Comparison of ENCODE assay signal across 14 cellular contexts in genomic region chr20:44750081-44750805, GRCh38. TPM values are rescaled to one million over a fixed set of nuclear protein-coding genes. Genes with fewer than 3 reads are reported as not detected.
DNase-seq lines count a peak whose midpoint lies in the region; ATAC-seq, FAIRE-seq and TF ChIP-seq lines count a peak whose summit lies in the region.
"Had no signal": no experiment of that assay in that cellular context is flagged by ENCODE, and none has a peak within 500 bp of the region (broad histone marks: within the 10 kb centered on the region; RNA-seq: fewer than 3 reads in every experiment).

No MANE protein-coding gene starts in this region.

- H3K36me3 Mint-ChIP-seq in neural crest cell (ENCODE audit: low read depth) = no peaks in the 10 kb centered on the region

- H3K4me3 ChIP-seq in AG10803 (ENCODE audit: low read length) = no peak overlapping the region
- H3K4me3 ChIP-seq in GM12878 = no peak overlapping the region
- no peak overlapping the region for H3K4me3 ChIP-seq in Peyer's patch

- WGBS in GM12878 (ENCODE audit: insufficient coverage, insufficient replicate concordance, low lambda C conversion rate, missing lambda C conversion rate) = 51% methylated on average over 46 of the region's 73 CpGs

- no peak overlapping the region for H3K9ac ChIP-seq in GM12878 (ENCODE audit: control insufficient read depth, insufficient read depth, low read length)

- peak; percentile 29; the same call in 1 of the 3 replicates for ATAC-seq in GM12878
- ATAC-seq: activated CD8-positive, alpha-beta T cell treated with anti-CD3 and anti-CD28 coated beads for 36 hours; right cardiac atrium had no signal

- TF ChIP-seq CTCF in AG10803 (conservative IDR thresholded peaks at IDR 0.05; ENCODE audit: low read length) (peak; percentile 25; the same call in 1 of the 2 replicates), GM10266 (IDR thresholded peaks at IDR 0.05; ENCODE audit: control insufficient read depth, insufficient read depth, low read depth, missing control alignments) (peak; percentile 19), GM12878 (IDR thresholded peaks at IDR 0.05 in 2 of 3, conservative IDR thresholded peaks at IDR 0.05 in 1 of 3; ENCODE audit: control insufficient read depth in 2 of 3, extremely low read depth in 1 of 3, insufficient read depth in 1 of 3, low read depth in 3 of 3, low read length in 3 of 3) (peak in 1 of 3 experiments; percentile 3; a peak in 1 of 6 replicates), neural crest cell (conservative IDR thresholded peaks at IDR 0.05) (peak; percentile 30), Peyer's patch (IDR thresholded peaks at IDR 0.05) (peak in 2 of 6 experiments; percentile 23 to 30)

- no peak for FAIRE-seq in GM12878 (lab: Jason Lieb, UNC)

- no peak overlapping the region for H3K4me2 ChIP-seq in GM12878 (ENCODE audit: control insufficient read depth, insufficient read depth)

- no peak overlapping the region for H3K4me3 Mint-ChIP-seq in neural crest cell
- H3K4me3 Mint-ChIP-seq: activated CD8-positive, alpha-beta T cell treated with anti-CD3 and anti-CD28 coated beads for 36 hours had no signal

- TF ChIP-seq RAD21 in GM12878 (IDR thresholded peaks at IDR 0.05; ENCODE audit: insufficient read depth, low read depth, low read length) = no peak

- RAD21 ChIA-PET in GM12878 (lab: Charles Lee; ENCODE audit: unreplicated experiment) = no interaction called here

- H3K4me1 ChIP-seq in GM12878 (ENCODE audit: control insufficient read depth, insufficient read depth, low read length) (no peaks in the 10 kb centered on the region), Peyer's patch (peaks cover 0 to 17% (median 4%) of the 10 kb centered on the region in 4 donors)

- H3K27ac Mint-ChIP-seq in neural crest cell (ENCODE audit: unreplicated experiment) = no peak overlapping the region
- H3K27ac Mint-ChIP-seq: activated CD8-positive, alpha-beta T cell treated with anti-CD3 and anti-CD28 coated beads for 36 hours had no signal

- H3K27me3 ChIP-seq in GM12878 (replicated peaks in 1 of 2; ENCODE audit: control insufficient read depth in 2 of 2, insufficient read depth in 2 of 2, low read length in 1 of 2) (peaks cover 11 to 12% of the 10 kb centered on the region in 2 experiments), Peyer's patch (no peaks in the 10 kb centered on the region)

- intact Hi-C loops in GM12878 (cut with micrococcal nuclease; ENCODE audit: unreplicated experiment) = no loop called here

- H3K79me2 ChIP-seq in GM12878 (ENCODE audit: control insufficient read depth, insufficient read depth, low read length) = no peaks in the 10 kb centered on the region

- no peak for TF ChIP-seq POLR2A in GM12878 (IDR thresholded peaks at IDR 0.05; ENCODE audit: low read depth, low read length)
- TF ChIP-seq POLR2A in Peyer's patch (IDR thresholded peaks at IDR 0.05) = no peak

- DNase-seq in AG10803 (ENCODE audit: low read depth) (no peak), GM10266 (ENCODE audit: extremely low spot score) (no peak), GM12878 (ENCODE audit: low read depth, low spot score) (no peak), neural crest cell (ENCODE audit: low read depth, low spot score) (no peak), CD1c-positive myeloid dendritic cell (ENCODE audit: extremely low spot score) (no peak), Peyer's patch (no peak), NCI-H2171 treated with DMSO at 0.1 percent for 48 hours (lab: John Stamatoyannopoulos, UW) (no peak)
- no peak for DNase-seq in activated CD4-positive, CD25-positive, alpha-beta regulatory T cell treated with anti-CD3 and anti-CD28 coated beads, Interleukin-2, amount 50 U/mL, for 72 hours
- DNase-seq: activated CD8-positive, alpha-beta T cell treated with anti-CD3 and anti-CD28 coated beads for 36 hours; activated gamma-delta T cell treated with Interleukin-2 at 50 U/mL for 16 hours; cerebellar nuclear complex; DMS53 had no signal

- peaks cover 38% of the 10 kb centered on the region for H3K27me3 Mint-ChIP-seq in neural crest cell (ENCODE audit: low read depth)

- in situ Hi-C loops in GM12878 (cut with MboI) = no loop called here

- CTCF ChIA-PET in GM12878 (lab: Yijun Ruan, JAX) = interaction anchor here (0.7 to 1.3 kb wide), 4 partner anchors 12 to 116 kb away, joined by 3 to 5 read pairs (median 4); no protein-coding TSS in a partner anchor

- no peaks in the 10 kb centered on the region; the same call in 1 of the 2 replicates for H4K20me1 ChIP-seq in GM12878 (ENCODE audit: control insufficient read depth, insufficient read depth)

- H2AFZ ChIP-seq in GM12878 (ENCODE audit: control insufficient read depth, low read depth, low read length) = no peak overlapping the region

- H3K4me1 Mint-ChIP-seq in neural crest cell = peaks cover 3% of the 10 kb centered on the region

- H3K9me3 Mint-ChIP-seq in neural crest cell = no peaks in the 10 kb centered on the region
- H3K9me3 Mint-ChIP-seq: activated CD8-positive, alpha-beta T cell treated with anti-CD3 and anti-CD28 coated beads for 36 hours had no signal

- SMC1A ChIA-PET in GM12878 (lab: Charles Lee; ENCODE audit: uncharacterized antibody, unreplicated experiment) = interaction anchor here (0.8 kb wide), 1 partner anchor 117 kb away, joined by 3 read pairs; no protein-coding TSS in a partner anchor

- BruUV-seq in GM12878 (replicated peaks; lab: Mats Ljungman, UMichigan) = no TSS peak

- H3K9me3 ChIP-seq in GM12878 (replicated peaks; ENCODE audit: control insufficient read depth, insufficient read depth, low read length) (no peaks in the 10 kb centered on the region), Peyer's patch (no peaks in the 10 kb centered on the region)

- H3K27ac ChIP-seq in GM12878 (ENCODE audit: control insufficient read depth, insufficient read depth) (no peak overlapping the region), Peyer's patch (no peak overlapping the region)

- TF ChIP-seq EP300 in GM12878 (IDR thresholded peaks at IDR 0.05; ENCODE audit: borderline replicate concordance in 1 of 2, control insufficient read depth in 1 of 2, low read depth in 2 of 2, low read length in 2 of 2) = no peak

- no peaks in the 10 kb centered on the region for H3K36me3 ChIP-seq in GM12878 (ENCODE audit: control insufficient read depth in 2 of 2, insufficient read depth in 2 of 2, low read length in 1 of 2)
- H3K36me3 ChIP-seq in Peyer's patch = no peaks in the 10 kb centered on the region

- POLR2A ChIA-PET in GM12878 (lab: Charles Lee) = no interaction called here

TF ChIP-seq in GM12878, 131 proteins besides CTCF, POLR2A, EP300 and RAD21 (continues in another document):
- no peak for TF ChIP-seq ZNF24 (IDR thresholded peaks at IDR 0.05)
- no peak for TF ChIP-seq NFXL1 (IDR thresholded peaks at IDR 0.05; ENCODE audit: borderline replicate concordance)
- TF ChIP-seq KLF5 (IDR thresholded peaks at IDR 0.05; ENCODE audit: partially characterized antibody) = no peak
- TF ChIP-seq RCOR1 (conservative IDR thresholded peaks at IDR 0.05; ENCODE audit: low read depth, low read length) = no peak
- no peak for TF ChIP-seq MLLT1 (IDR thresholded peaks at IDR 0.05)

RNA-seq across cellular contexts. Expression of gene KCNK15, which starts 4.6 kb away (rescaled TPM):
- total RNA-seq in GM12878 (2013; cell fraction: nucleolus; rRNA removed) = not detected in 2 replicates
- total RNA-seq in GM12878 (2014; rRNA removed) = not detected in 2 replicates
- not detected in 2 replicates for total RNA-seq in GM12878 (2014; rRNA removed; fragmentation: Illumina TruSeq; extraction: Trizol)
- not detected in 2 replicates for total RNA-seq in GM12878 (2021)
- polyA plus RNA-seq in GM12878 (2011; ENCODE audit: low read depth) = not detected
- not detected in 2 replicates for polyA plus RNA-seq in GM12878 (2011; rRNA removed)
- polyA plus RNA-seq in GM12878 (2011; cell fraction: cytosol; rRNA removed) = not detected in 2 replicates
- not detected in 2 replicates for polyA plus RNA-seq in GM12878 (2011; cell fraction: nucleus; rRNA removed)
- polyA plus RNA-seq in GM12878 (2012) = not detected in 2 replicates
- not detected in 2 replicates for polyA plus RNA-seq in GM12878 (2014; fragmentation: Illumina TruSeq; extraction: Trizol)
- not detected for polyA plus RNA-seq in GM12878 (2014; fragmentation: Nextera tagmentation; extraction: Ambion mirVana)
- polyA plus RNA-seq in GM12878 (2014; rRNA removed) = not detected in 2 replicates
- not detected for polyA plus RNA-seq in GM12878 (2016; fragmentation: Nextera tagmentation; extraction: Ambion mirVana)
- polyA minus RNA-seq in GM12878 (2011; rRNA and poly(A)+ RNA removed) = not detected in 2 replicates
- polyA minus RNA-seq in GM12878 (2011; cell fraction: cytosol; rRNA and poly(A)+ RNA removed) = 0.94 TPM in 2 replicates
- polyA minus RNA-seq in GM12878 (2011; cell fraction: nucleus; rRNA and poly(A)+ RNA removed) = 0.12 and 0.19 TPM in 2 replicates
- not detected in 2 replicates for total RNA-seq in neural crest cell
- total RNA-seq in Peyer's patch = under 1 TPM in 1 of 4 donors, not detected in 3; 0.54 TPM
- total RNA-seq: temporal lobe had no signal

RNA-seq across cellular contexts. Expression of gene CCN5, which starts 35.1 kb away (rescaled TPM):
- total RNA-seq in GM12878 (2013; cell fraction: nucleolus; rRNA removed) = not detected in 2 replicates
- total RNA-seq in GM12878 (2014; rRNA removed) (not detected in 2 replicates), GM12878 (2014; rRNA removed; fragmentation: Illumina TruSeq; extraction: Trizol) (not detected in 2 replicates), GM12878 (2021) (0.15 TPM in 1 of 2 replicates, not detected in the other), neural crest cell (not detected in 2 replicates), Peyer's patch (10 to 100 TPM in 2 of 4 donors, 1 to 10 TPM in 2; 5.8 to 32.2 (median 11.2) TPM)
- not detected for polyA plus RNA-seq in GM12878 (2011; ENCODE audit: low read depth)
- polyA plus RNA-seq in GM12878 (2011; rRNA removed) (not detected in 2 replicates), GM12878 (2014; fragmentation: Illumina TruSeq; extraction: Trizol) (not detected in 2 replicates), GM12878 (2014; fragmentation: Nextera tagmentation; extraction: Ambion mirVana) (not detected), GM12878 (2014; rRNA removed) (not detected in 2 replicates), GM12878 (2016; fragmentation: Nextera tagmentation; extraction: Ambion mirVana) (under 1 TPM in 1 of 2 experiments, not detected in 1; 0.14 TPM)
- polyA plus RNA-seq in GM12878 (2011; cell fraction: cytosol; rRNA removed) = not detected in 2 replicates
- polyA plus RNA-seq in GM12878 (2011; cell fraction: nucleus; rRNA removed) = not detected in 2 replicates
- polyA plus RNA-seq in GM12878 (2012) = 0.06 TPM in 1 of 2 replicates, not detected in the other
- polyA minus RNA-seq in GM12878 (2011; rRNA and poly(A)+ RNA removed) = not detected in 2 replicates
- polyA minus RNA-seq in GM12878 (2011; cell fraction: cytosol; rRNA and poly(A)+ RNA removed) = 6.1 and 8.0 TPM in 2 replicates
- 0.36 and 1.5 TPM in 2 replicates for polyA minus RNA-seq in GM12878 (2011; cell fraction: nucleus; rRNA and poly(A)+ RNA removed)
- total RNA-seq: activated CD8-positive, alpha-beta T cell treated with anti-CD3 and anti-CD28 coated beads for 36 hours; temporal lobe had no signal
